Comparison of ENCODE assay signal across 10 cellular contexts in genomic region chr12:92029902-92030586, GRCh38.
A peak's percentile ranks its signal among the peaks of the same experiment; 100 is the strongest.
DNase-seq lines count a peak whose midpoint lies in the region; ATAC-seq, FAIRE-seq and TF ChIP-seq lines count a peak whose summit lies in the region.
"Had no signal": no experiment of that assay in that cellular context is flagged by ENCODE, and none has a peak within 500 bp of the region (broad histone marks: within the 10 kb centered on the region; RNA-seq: fewer than 3 reads in every experiment).

No MANE protein-coding gene starts in this region.

- H3K27ac Mint-ChIP-seq in CD14-positive monocyte (peak overlapping the region; percentile 25 to 83 (median 73)), neural progenitor cell (no peak overlapping the region)
- H3K27ac Mint-ChIP-seq: dendritic cell treated with granulocyte-macrophage colony-stimulating factor and Interleukin-4, amounts not matched to agents 40 ng/mL and 50 ng/mL, for 4 days had no signal

- H3K4me2 ChIP-seq in neural progenitor cell: no peak overlapping the region
- H3K4me2 ChIP-seq in HepG2 (ENCODE audit: low read depth, low read length): no peak overlapping the region

- no peaks in the 10 kb centered on the region for H3K36me3 ChIP-seq in KOPT-K1 (ENCODE audit: insufficient read depth, low read length)
- no peaks in the 10 kb centered on the region for H3K36me3 ChIP-seq in rectal smooth muscle tissue (ENCODE audit: control insufficient read depth, insufficient read depth, low read length)
- H3K36me3 ChIP-seq in neural progenitor cell: no peaks in the 10 kb centered on the region
- no peaks in the 10 kb centered on the region for H3K36me3 ChIP-seq in HepG2 (replicated peaks in 1 of 2; ENCODE audit: control insufficient read depth in 1 of 2, insufficient read depth in 2 of 2, low read length in 2 of 2)

- H2AFZ ChIP-seq in neural progenitor cell (replicated peaks): no peak overlapping the region
- no peak overlapping the region for H2AFZ ChIP-seq in HepG2 (ENCODE audit: low read length)

- intact Hi-C loops in CD14-positive monocyte (cut with micrococcal nuclease): no loop called here
- intact Hi-C loops in HepG2 (cut with micrococcal nuclease; ENCODE audit: unreplicated experiment): loop anchor here (10.0 kb wide), 1 partner anchor 115 kb away; the partner anchor contains the start of gene BTG1

- no TSS peak for BruUV-seq in HepG2 (replicated peaks; lab: Mats Ljungman, UMichigan)

- no peaks in the 10 kb centered on the region for H3K27me3 ChIP-seq in rectal smooth muscle tissue (ENCODE audit: control insufficient read depth, insufficient read depth, low read length)
- no peaks in the 10 kb centered on the region for H3K27me3 ChIP-seq in neural progenitor cell
- no peaks in the 10 kb centered on the region; a peak in 1 of 5 replicates for H3K27me3 ChIP-seq in HepG2 (ENCODE audit: control insufficient read depth in 1 of 2, insufficient read depth in 2 of 2, low read length in 2 of 2)

- no peak for TF ChIP-seq POLR2A in HepG2 (IDR thresholded peaks at IDR 0.05; ENCODE audit: insufficient read depth in 1 of 2, low read depth in 2 of 2, low read length in 2 of 2)

- H3F3A ChIP-seq in neural progenitor cell (ENCODE audit: low read depth): no peaks in the 10 kb centered on the region

- H3K9me3 Mint-ChIP-seq in CD14-positive monocyte (no peaks in the 10 kb centered on the region), neural progenitor cell (no peaks in the 10 kb centered on the region)
- H3K9me3 Mint-ChIP-seq: dendritic cell treated with granulocyte-macrophage colony-stimulating factor and Interleukin-4, amounts not matched to agents 40 ng/mL and 50 ng/mL, for 4 days had no signal

- peak overlapping the region; percentile 90 for H3K27ac ChIP-seq in KOPT-K1 (ENCODE audit: low read depth, low read length, poor library complexity, severe bottlenecking)
- H3K27ac ChIP-seq in rectal smooth muscle tissue (ENCODE audit: low read depth, low read length): peak overlapping the region; percentile 84
- H3K27ac ChIP-seq in neural progenitor cell: no peak overlapping the region
- H3K27ac ChIP-seq in HepG2 (ENCODE audit: extremely low read length, insufficient read depth, low read length): no peak overlapping the region

- no peaks in the 10 kb centered on the region for H3K9me3 ChIP-seq in KOPT-K1 (ENCODE audit: insufficient read depth, low read length, poor library complexity, severe bottlenecking)
- no peaks in the 10 kb centered on the region for H3K9me3 ChIP-seq in neural progenitor cell (ENCODE audit: low read depth)
- H3K9me3 ChIP-seq in HepG2 (ENCODE audit: low read length): no peaks in the 10 kb centered on the region

- ATAC-seq in GM18498 (IDR thresholded peaks at IDR 0.05; ENCODE audit: unreplicated experiment) (no peak), HepG2 (no peak)

- TF ChIP-seq CTCF in CD14-positive monocyte (IDR thresholded peaks at IDR 0.05) (no peak), neural progenitor cell (IDR thresholded peaks at IDR 0.05) (no peak), HepG2 (CRISPR knock-in tag; IDR thresholded peaks at IDR 0.05) (no peak)

- TF ChIP-seq EP300 in HepG2 (IDR thresholded peaks at IDR 0.05; ENCODE audit: low read depth in 2 of 2, low read length in 2 of 2) (no peak), HepG2 (CRISPR knock-in tag; IDR thresholded peaks at IDR 0.05; ENCODE audit: borderline replicate concordance) (no peak)

- H3K9ac ChIP-seq in rectal smooth muscle tissue (ENCODE audit: low read length): no peak overlapping the region
- H3K9ac ChIP-seq in neural progenitor cell: no peak overlapping the region
- no peak overlapping the region for H3K9ac ChIP-seq in HepG2 (ENCODE audit: insufficient read depth, low read depth, low read length)

- CTCF ChIA-PET in HepG2 (lab: Yijun Ruan, JAX; ENCODE audit: low intra/inter-chr PET ratio, low total read pairs): no interaction called here

- H4K20me1 ChIP-seq in neural progenitor cell (ENCODE audit: low read depth): no peaks in the 10 kb centered on the region
- no peaks in the 10 kb centered on the region for H4K20me1 ChIP-seq in HepG2 (ENCODE audit: insufficient read depth, low read length)

- TF ChIP-seq RAD21 in HepG2 (CRISPR knock-in tag; IDR thresholded peaks at IDR 0.05): no peak

- H3K27me3 Mint-ChIP-seq in CD14-positive monocyte (ENCODE audit: low read depth in 3 of 3): peaks cover 0 to 3% (median 3%) of the 10 kb centered on the region in 3 donors
- H3K27me3 Mint-ChIP-seq in neural progenitor cell (ENCODE audit: insufficient read depth, low read depth): peaks cover 2% of the 10 kb centered on the region
- H3K27me3 Mint-ChIP-seq: dendritic cell treated with granulocyte-macrophage colony-stimulating factor and Interleukin-4, amounts not matched to agents 40 ng/mL and 50 ng/mL, for 4 days had no signal

- no peak for FAIRE-seq in HepG2 (lab: Jason Lieb, UNC)

- no peak for DNase-seq in CD14-positive monocyte (ENCODE audit: low spot score)
- DNase-seq in cerebellar cortex (ENCODE audit: low spot score): peak; percentile 77
- DNase-seq in HK-2 (ENCODE audit: unreplicated experiment): no peak
- DNase-seq in neural progenitor cell (ENCODE audit: low spot score): no peak
- no peak for DNase-seq in HepG2 (ENCODE audit: low spot score)
- DNase-seq: NCI-H2029 treated with DMSO at 0.1 percent for 48 hours had no signal

- no peaks in the 10 kb centered on the region for H3K36me3 Mint-ChIP-seq in CD14-positive monocyte
- H3K36me3 Mint-ChIP-seq in neural progenitor cell: no peaks in the 10 kb centered on the region

- no peak overlapping the region for H3K4me3 ChIP-seq in rectal smooth muscle tissue (ENCODE audit: low read length)
- H3K4me3 ChIP-seq in neural progenitor cell: no peak overlapping the region
- no peak overlapping the region for H3K4me3 ChIP-seq in HepG2 (replicated peaks in 1 of 3; ENCODE audit: insufficient read depth in 1 of 3, low read depth in 2 of 3, low read length in 3 of 3)

- in situ Hi-C loops in HepG2 (cut with HindIII; ENCODE audit: extremely low pct_ligation_motif_present, low pct_unique_long_range_greater_than_20kb): no loop called here

- H3K4me3 Mint-ChIP-seq in CD14-positive monocyte (peak overlapping the region; percentile 34 to 73), neural progenitor cell (no peak overlapping the region)
- H3K4me3 Mint-ChIP-seq: dendritic cell treated with granulocyte-macrophage colony-stimulating factor and Interleukin-4, amounts not matched to agents 40 ng/mL and 50 ng/mL, for 4 days had no signal

- H3K79me2 ChIP-seq in neural progenitor cell (ENCODE audit: low read depth): no peaks in the 10 kb centered on the region
- H3K79me2 ChIP-seq in HepG2 (ENCODE audit: insufficient read depth, low read length): no peaks in the 10 kb centered on the region

- POLR2A ChIA-PET in HepG2 (lab: Yijun Ruan, JAX): no interaction called here

- H3K4me1 ChIP-seq in rectal smooth muscle tissue (ENCODE audit: control insufficient read depth, insufficient read depth, low read length) (peaks cover 29% of the 10 kb centered on the region), neural progenitor cell (peaks cover 5% of the 10 kb centered on the region), HepG2 (ENCODE audit: insufficient read depth, low read length) (peaks cover 8% of the 10 kb centered on the region)

- H3K4me1 Mint-ChIP-seq in CD14-positive monocyte: peaks cover 41% of the 10 kb centered on the region
- peaks cover 9% of the 10 kb centered on the region for H3K4me1 Mint-ChIP-seq in neural progenitor cell

- 61% methylated on average over 3 of the region's 3 CpGs for WGBS in HepG2 (ENCODE audit: low lambda C conversion rate)

TF ChIP-seq in HepG2, 621 proteins besides CTCF, POLR2A, EP300 and RAD21:
- TF ChIP-seq MEF2D (CRISPR knock-in tag; IDR thresholded peaks at IDR 0.05) (no peak), ATM (IDR thresholded peaks at IDR 0.05; ENCODE audit: borderline replicate concordance) (no peak)

Comparison
In these comparisons a context has a peak if more than half of its experiments do, and no peak if none do; other contexts are left out.
1. H3K27ac ChIP-seq: peak in KOPT-K1 (single experiment) and rectal smooth muscle tissue (single experiment); none in neural progenitor cell (single experiment) and HepG2 (single experiment).